Comparison of ENCODE assay signal across 15 cellular contexts in genomic region chr13:48501705-48502104, GRCh38. TPM values are rescaled to one million over a fixed set of nuclear protein-coding genes. Genes with fewer than 3 reads are reported as not detected.
DNase-seq lines count a peak whose midpoint lies in the region; ATAC-seq, FAIRE-seq and TF ChIP-seq lines count a peak whose summit lies in the region.
"Had no signal": no experiment of that assay in that cellular context is flagged by ENCODE, and none has a peak within 500 bp of the region (broad histone marks: within the 10 kb centered on the region; RNA-seq: fewer than 3 reads in every experiment).

No MANE protein-coding gene starts in this region.

- H3K4me1 Mint-ChIP-seq in T-cell, result peaks cover 53 to 81% (median 75%) of the 10 kb centered on the region in 3 donors

- no peak overlapping the region for H3K9ac ChIP-seq in smooth muscle cell (ENCODE audit: low read depth)

- H3F3A ChIP-seq in smooth muscle cell (ENCODE audit: low read depth), result peaks cover 3% of the 10 kb centered on the region

- H3K9me3 Mint-ChIP-seq in T-cell, result no peaks in the 10 kb centered on the region
- H3K9me3 Mint-ChIP-seq: stimulated activated naive CD8-positive, alpha-beta T cell treated with anti-CD3 and anti-CD28 coated beads, Interleukin-15, amount 100 ng/mL, for 72 hours had no signal

- H3K27ac Mint-ChIP-seq in T-cell, result peak overlapping the region; percentile 2 to 53
- H3K27ac Mint-ChIP-seq: activated naive CD8-positive, alpha-beta T cell; stimulated activated naive CD8-positive, alpha-beta T cell treated with anti-CD3 and anti-CD28 coated beads, Interleukin-15, amount 100 ng/mL, for 72 hours had no signal

- H3K36me3 ChIP-seq in smooth muscle cell (ENCODE audit: low read depth), result no peaks in the 10 kb centered on the region

- FAIRE-seq in GM19239 (lab: Jason Lieb, UNC), result peak; percentile 96
- FAIRE-seq: H1 had no signal

- H3K27me3 Mint-ChIP-seq in T-cell, result no peaks in the 10 kb centered on the region
- H3K27me3 Mint-ChIP-seq: activated naive CD8-positive, alpha-beta T cell had no signal

- CTCF ChIA-PET in T-cell (lab: Charles Lee), result no interaction called here

- ATAC-seq in HG03108 (IDR thresholded peaks at IDR 0.05; ENCODE audit: unreplicated experiment) (peak; percentile 43), T-cell (replicated peaks in 1 of 4) (no peak), left lobe of liver (no peak)
- ATAC-seq: stimulated activated naive CD8-positive, alpha-beta T cell treated with anti-CD3 and anti-CD28 coated beads, Interleukin-15, amount 100 ng/mL, for 72 hours had no signal

- H3K4me2 ChIP-seq in smooth muscle cell, result no peak overlapping the region

- WGBS in smooth muscle cell (ENCODE audit: low lambda C conversion rate), result 80% methylated on average over 2 of the region's 2 CpGs

- no peaks in the 10 kb centered on the region for H3K9me3 ChIP-seq in smooth muscle cell (replicated peaks; ENCODE audit: low read depth)

- H4K20me1 ChIP-seq in smooth muscle cell (ENCODE audit: low read depth), result no peaks in the 10 kb centered on the region

- no peak overlapping the region for H3K4me3 Mint-ChIP-seq in T-cell
- H3K4me3 Mint-ChIP-seq: activated naive CD8-positive, alpha-beta T cell; stimulated activated naive CD8-positive, alpha-beta T cell treated with anti-CD3 and anti-CD28 coated beads, Interleukin-15, amount 100 ng/mL, for 72 hours had no signal

- peaks cover 11% of the 10 kb centered on the region for H3K36me3 Mint-ChIP-seq in T-cell

- POLR2A ChIA-PET in T-cell (lab: Charles Lee), result no interaction called here

- H2AFZ ChIP-seq in smooth muscle cell (ENCODE audit: low read depth), result no peak overlapping the region

- H3K27me3 ChIP-seq in smooth muscle cell (ENCODE audit: low read depth), result no peaks in the 10 kb centered on the region

- no peak overlapping the region for H3K4me3 ChIP-seq in smooth muscle cell

- H3K4me1 ChIP-seq in smooth muscle cell (ENCODE audit: low read depth), result no peaks in the 10 kb centered on the region

- H3K79me2 ChIP-seq in smooth muscle cell (ENCODE audit: low read depth), result no peaks in the 10 kb centered on the region

- no peak for TF ChIP-seq CTCF in smooth muscle cell (IDR thresholded peaks at IDR 0.05; ENCODE audit: borderline replicate concordance, insufficient read depth, poor library complexity, severe bottlenecking)

- peak overlapping the region; percentile 44 for H3K27ac ChIP-seq in smooth muscle cell (ENCODE audit: low read depth)

- DNase-seq in GM19239 (ENCODE audit: insufficient read length, low spot score) (no peak), T-cell (no peak), smooth muscle cell (lab: John Stamatoyannopoulos, UW; ENCODE audit: unreplicated experiment) (no peak), NCI-H2227 (lab: John Stamatoyannopoulos, UW; ENCODE audit: unreplicated experiment) (no peak), left lobe of liver (ENCODE audit: low spot score) (no peak), NCI-H1930 (lab: John Stamatoyannopoulos, UW) (no peak)
- DNase-seq: activated CD4-positive, alpha-beta T cell treated with anti-CD3 and anti-CD28 coated beads, Interleukin-2, amount 50 U/mL, for 48 hours; glutamatergic neuron; NCI-H1105; NCI-H748 treated with DMSO at 0.1 percent for 48 hours; stimulated activated CD4-positive, alpha-beta T cell treated with anti-CD3 and anti-CD28 coated beads, Interleukin-2, amount 100 ng/mL, for 48 hours; stimulated activated naive CD8-positive, alpha-beta T cell treated with anti-CD3 and anti-CD28 coated beads, Interleukin-15, amount 100 ng/mL, for 72 hours had no signal

RNA-seq across cellular contexts. Expression of gene RCBTB2, which starts 31.2 kb away (rescaled TPM):
- total RNA-seq in T-cell (10 to 100 TPM; 10.4 to 19.7 (median 16.2) TPM), smooth muscle cell (2.6 and 5.0 TPM in 2 replicates), left lobe of liver (3.5 TPM)
- 1.8 and 3.7 TPM in 2 replicates for polyA plus RNA-seq in smooth muscle cell
